In the genomic region with DNA sequence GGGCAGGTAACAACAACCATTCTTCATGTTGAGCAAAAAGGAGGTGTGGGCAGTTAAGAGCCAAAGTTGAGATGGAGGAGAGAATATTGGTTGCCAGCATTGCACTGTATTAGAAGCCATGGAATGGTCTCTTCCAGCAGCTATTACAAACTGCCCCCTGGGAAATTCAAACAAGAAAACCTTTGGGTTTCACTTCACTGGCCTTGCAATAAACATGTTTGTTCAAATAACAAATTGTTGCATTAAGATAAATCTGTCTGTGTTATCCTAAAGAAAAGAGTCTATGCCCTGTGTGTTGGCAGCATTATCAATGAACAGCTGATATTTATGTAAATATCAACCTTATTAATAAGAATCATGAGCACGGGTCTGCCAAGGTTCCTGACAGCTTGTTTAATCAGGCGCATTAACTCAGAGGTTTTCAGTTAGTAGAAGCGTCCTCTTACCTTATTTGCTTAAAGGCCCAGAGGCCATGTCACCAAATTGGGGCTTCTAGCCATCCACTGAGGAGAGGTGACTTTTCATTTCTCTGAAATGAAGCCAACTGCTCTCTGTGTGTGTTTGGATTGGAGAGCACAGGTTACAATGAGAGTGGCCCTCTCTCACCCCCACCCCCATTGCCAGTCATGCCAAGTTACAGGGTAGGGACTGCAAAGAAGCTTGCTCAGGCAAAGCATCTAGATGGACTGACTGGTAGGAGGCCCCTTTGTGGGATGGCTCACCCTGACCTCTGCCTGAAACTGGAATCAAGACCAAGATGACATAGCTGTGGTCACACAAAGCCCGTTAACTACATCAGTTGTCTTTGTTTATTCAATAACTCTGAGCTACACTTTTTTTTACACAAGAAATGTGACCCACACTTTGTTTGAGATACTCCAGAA, we compare ENCODE assay signal across 8 cellular contexts. TPM values are rescaled to one million over a fixed set of nuclear protein-coding genes. Genes with fewer than 3 reads are reported as not detected.
A peak's percentile ranks its signal among the peaks of the same experiment; 100 is the strongest.
DNase-seq lines count a peak whose midpoint lies in the region; ATAC-seq and TF ChIP-seq lines count a peak whose summit lies in the region.

No MANE protein-coding gene starts in this region.

- ATAC-seq in GM21447 (IDR thresholded peaks at IDR 0.05; ENCODE audit: unreplicated experiment), result peak; percentile 84
- ATAC-seq in activated naive CD8-positive, alpha-beta T cell treated with anti-CD3 and anti-CD28 coated beads, Interleukin-2, amount 50 U/mL, for 24 hours, result peak; percentile 82

- H3K27me3 ChIP-seq in skeletal muscle tissue (ENCODE audit: control insufficient read depth in 3 of 3, insufficient read depth in 3 of 3, low read length in 3 of 3), result no peaks in the 10 kb centered on the region

- peaks cover 39% of the 10 kb centered on the region for H3K4me1 Mint-ChIP-seq in activated naive CD8-positive, alpha-beta T cell treated with anti-CD3 and anti-CD28 coated beads, Interleukin-2, amount 50 U/mL, for 24 hours

- peak; percentile 35 for DNase-seq in GM13976 (ENCODE audit: low spot score)
- peak; percentile 55 for DNase-seq in HK-2 (ENCODE audit: unreplicated experiment)
- peak; percentile 16 for DNase-seq in activated naive CD8-positive, alpha-beta T cell treated with anti-CD3 and anti-CD28 coated beads, Interleukin-2, amount 50 U/mL, for 24 hours
- DNase-seq in activated gamma-delta T cell treated with Interleukin-2 at 50 U/mL for 16 hours, result no peak
- DNase-seq in GM03348 (ENCODE audit: low spot score), result no peak
- no peak for DNase-seq in DMS114 treated with DMSO at 0.1 percent for 48 hours (lab: John Stamatoyannopoulos, UW; ENCODE audit: unreplicated experiment)

- H3K27me3 Mint-ChIP-seq in activated naive CD8-positive, alpha-beta T cell treated with anti-CD3 and anti-CD28 coated beads, Interleukin-2, amount 50 U/mL, for 24 hours, result no peaks in the 10 kb centered on the region

- TF ChIP-seq CTCF in GM13976 (IDR thresholded peaks at IDR 0.05; ENCODE audit: borderline replicate concordance, control extremely low read depth, extremely low read depth, insufficient read depth, missing control alignments), result no peak

- in situ Hi-C loops in GM13976 (cut with MboI; ENCODE audit: low sequenced_read_pairs, unreplicated experiment), result no loop called here

- H3K9me3 Mint-ChIP-seq in activated naive CD8-positive, alpha-beta T cell treated with anti-CD3 and anti-CD28 coated beads, Interleukin-2, amount 50 U/mL, for 24 hours, result no peaks in the 10 kb centered on the region

- H3K9me3 ChIP-seq in skeletal muscle tissue (ENCODE audit: control insufficient read depth in 3 of 3, low read length in 3 of 3), result no peaks in the 10 kb centered on the region

- peaks cover 0 to 2% (median 0%) of the 10 kb centered on the region in 3 donors for H3K36me3 ChIP-seq in skeletal muscle tissue (ENCODE audit: control insufficient read depth in 3 of 3, insufficient read depth in 3 of 3, low read length in 3 of 3)

- peak overlapping the region in 2 of 3 donors; percentile 14 to 63 for H3K9ac ChIP-seq in skeletal muscle tissue (ENCODE audit: low read depth in 1 of 3, low read length in 3 of 3)

- peak overlapping the region; percentile 92 for H3K27ac Mint-ChIP-seq in activated naive CD8-positive, alpha-beta T cell treated with anti-CD3 and anti-CD28 coated beads, Interleukin-2, amount 50 U/mL, for 24 hours

- peaks cover 66 to 71% (median 67%) of the 10 kb centered on the region in 3 donors for H3K4me1 ChIP-seq in skeletal muscle tissue (ENCODE audit: control insufficient read depth in 3 of 3, insufficient read depth in 3 of 3, low read length in 3 of 3)

- H3K27ac ChIP-seq in skeletal muscle tissue (ENCODE audit: low read depth, low read length), result peak overlapping the region; percentile 90

- H3K4me3 ChIP-seq in skeletal muscle tissue (ENCODE audit: low read length in 3 of 3), result peak overlapping the region; percentile 26 to 41 (median 32)

- H3K36me3 Mint-ChIP-seq in activated naive CD8-positive, alpha-beta T cell treated with anti-CD3 and anti-CD28 coated beads, Interleukin-2, amount 50 U/mL, for 24 hours (ENCODE audit: low read depth), result peaks cover 23% of the 10 kb centered on the region

- H3K4me3 Mint-ChIP-seq in activated naive CD8-positive, alpha-beta T cell treated with anti-CD3 and anti-CD28 coated beads, Interleukin-2, amount 50 U/mL, for 24 hours, result no peak overlapping the region

RNA-seq across cellular contexts. Expression of a gene that starts 10.5 kb away (rescaled TPM):
- total RNA-seq in skeletal muscle tissue, result 29.2 TPM

Comparison
In these comparisons a context has a peak if more than half of its experiments do, and no peak if none do; other contexts are left out.
1. DNase-seq: peak in GM13976 (single experiment), HK-2 (single experiment) and activated naive CD8-positive, alpha-beta T cell treated with anti-CD3 and anti-CD28 coated beads, Interleukin-2, amount 50 U/mL, for 24 hours (single experiment); none in activated gamma-delta T cell treated with Interleukin-2 at 50 U/mL for 16 hours (single experiment), GM03348 (single experiment) and DMS114 treated with DMSO at 0.1 percent for 48 hours (single experiment).